32 cellular contexts compared by ENCODE assay signal in genomic region chr16:78666318-78666717, GRCh38.
"Had no signal": no experiment of that assay in that cellular context is flagged by ENCODE, and none has a peak within 500 bp of the region (broad histone marks: within the 10 kb centered on the region; RNA-seq: fewer than 3 reads in every experiment).

No MANE protein-coding gene starts in this region.

- H3K27ac ChIP-seq: Peyer's patch, SJSA1 had no signal

- H3K4me3 Mint-ChIP-seq: activated CD4-positive, alpha-beta T cell treated with anti-CD3 and anti-CD28 coated beads, Interleukin-2, amount 10 ng/mL, durations not matched to agents 24 days and 14 days; activated CD8-positive, alpha-beta T cell treated with anti-CD3 and anti-CD28 coated beads for 36 hours; activated naive CD4-positive, alpha-beta T cell treated with anti-CD3 and anti-CD28 coated beads, Interleukin-2, amount 10 ng/mL, durations not matched to agents 7 days and 5 days; activated naive CD8-positive, alpha-beta T cell; activated naive CD8-positive, alpha-beta T cell treated with anti-CD3 and anti-CD28 coated beads, Interleukin-2, amount 50 U/mL, for 24 hours; activated T-cell treated with anti-CD3 and anti-CD28 coated beads, Interleukin-2, amount 50 U/mL, for 72 hours; brain had no signal

- H3K27me3 Mint-ChIP-seq: activated CD4-positive, alpha-beta T cell treated with anti-CD3 and anti-CD28 coated beads, Interleukin-2, amount 10 ng/mL, durations not matched to agents 24 days and 14 days; activated CD8-positive, alpha-beta T cell treated with anti-CD3 and anti-CD28 coated beads for 36 hours; activated naive CD4-positive, alpha-beta T cell treated with anti-CD3 and anti-CD28 coated beads, Interleukin-2, amount 10 ng/mL, durations not matched to agents 7 days and 5 days; activated naive CD8-positive, alpha-beta T cell; activated naive CD8-positive, alpha-beta T cell treated with anti-CD3 and anti-CD28 coated beads, Interleukin-2, amount 50 U/mL, for 24 hours had no signal

- H3K27me3 ChIP-seq: Peyer's patch had no signal

- ATAC-seq: activated CD8-positive, alpha-beta T cell treated with anti-CD3 and anti-CD28 coated beads for 36 hours; activated naive CD8-positive, alpha-beta T cell treated with anti-CD3 and anti-CD28 coated beads, Interleukin-2, amount 50 U/mL, for 24 hours; activated T-cell treated with anti-CD3 and anti-CD28 coated beads, Interleukin-2, amount 50 U/mL, for 72 hours; PC-3 had no signal

- H3K9me3 ChIP-seq: Peyer's patch, SJSA1 had no signal

- H3K4me1 ChIP-seq: Peyer's patch had no signal

- H3K4me1 Mint-ChIP-seq: activated CD4-positive, alpha-beta T cell treated with anti-CD3 and anti-CD28 coated beads, Interleukin-2, amount 10 ng/mL, durations not matched to agents 24 days and 14 days; activated naive CD4-positive, alpha-beta T cell treated with anti-CD3 and anti-CD28 coated beads, Interleukin-2, amount 10 ng/mL, durations not matched to agents 7 days and 5 days; activated naive CD8-positive, alpha-beta T cell treated with anti-CD3 and anti-CD28 coated beads, Interleukin-2, amount 50 U/mL, for 24 hours had no signal

- DNase-seq: activated CD4-positive, alpha-beta T cell treated with anti-CD3 and anti-CD28 coated beads, Interleukin-2, amount 10 ng/mL, durations not matched to agents 24 days and 14 days; activated CD4-positive, alpha-beta T cell treated with anti-CD3 and anti-CD28 coated beads, Interleukin-2, amount 50 U/mL, for 4 hours; activated CD8-positive, alpha-beta T cell treated with anti-CD3 and anti-CD28 coated beads for 36 hours; activated naive CD4-positive, alpha-beta T cell treated with anti-CD3 and anti-CD28 coated beads, Interleukin-2, amount 10 ng/mL, durations not matched to agents 7 days and 5 days; activated naive CD8-positive, alpha-beta T cell treated with anti-CD3 and anti-CD28 coated beads, Interleukin-2, amount 50 U/mL, for 24 hours; activated T-cell treated with anti-CD3 and anti-CD28 coated beads, Interleukin-2, amount 50 U/mL, for 1 hour; activated T-cell treated with anti-CD3 and anti-CD28 coated beads, Interleukin-2, amount 50 U/mL, for 72 hours; anterior cingulate cortex; caudate nucleus; cerebellar nuclear complex; NCI-H1092 treated with DMSO at 0.1 percent for 48 hours; NCI-H1417; NCI-H146; NCI-H187; NCI-H2029 treated with DMSO at 0.1 percent for 48 hours; NCI-H2107; NCI-H2171; NCI-H2227 treated with DMSO at 0.1 percent for 48 hours; NCI-H446; NCI-H510A treated with DMSO at 0.1 percent for 48 hours; NCI-H526 treated with DMSO at 0.1 percent for 48 hours; NCI-H774; NK-92 treated with Interleukin-12 subunit alpha and Interleukin-12 subunit beta, amount 100 ng/mL, for 24 hours; PC-3; Peyer's patch; RPMI8226; SHP77 treated with DMSO at 0.1 percent for 48 hours; T1000 had no signal

- H3K36me3 Mint-ChIP-seq: activated naive CD4-positive, alpha-beta T cell treated with anti-CD3 and anti-CD28 coated beads, Interleukin-2, amount 10 ng/mL, durations not matched to agents 7 days and 5 days; brain had no signal

- H3K36me3 ChIP-seq: Peyer's patch, SJSA1 had no signal

- H3K9me3 Mint-ChIP-seq: activated CD4-positive, alpha-beta T cell treated with anti-CD3 and anti-CD28 coated beads, Interleukin-2, amount 10 ng/mL, durations not matched to agents 24 days and 14 days; activated CD8-positive, alpha-beta T cell treated with anti-CD3 and anti-CD28 coated beads for 36 hours; activated naive CD4-positive, alpha-beta T cell treated with anti-CD3 and anti-CD28 coated beads, Interleukin-2, amount 10 ng/mL, durations not matched to agents 7 days and 5 days; activated naive CD8-positive, alpha-beta T cell treated with anti-CD3 and anti-CD28 coated beads, Interleukin-2, amount 50 U/mL, for 24 hours; activated T-cell treated with anti-CD3 and anti-CD28 coated beads, Interleukin-2, amount 50 U/mL, for 72 hours had no signal

- H3K4me3 ChIP-seq: Peyer's patch, SJSA1 had no signal

- FAIRE-seq: bronchial epithelial cell had no signal

- H3K27ac Mint-ChIP-seq: activated CD4-positive, alpha-beta T cell treated with anti-CD3 and anti-CD28 coated beads, Interleukin-2, amount 10 ng/mL, durations not matched to agents 24 days and 14 days; activated CD8-positive, alpha-beta T cell treated with anti-CD3 and anti-CD28 coated beads for 36 hours; activated naive CD4-positive, alpha-beta T cell treated with anti-CD3 and anti-CD28 coated beads, Interleukin-2, amount 10 ng/mL, durations not matched to agents 7 days and 5 days; activated naive CD8-positive, alpha-beta T cell; activated naive CD8-positive, alpha-beta T cell treated with anti-CD3 and anti-CD28 coated beads, Interleukin-2, amount 50 U/mL, for 24 hours; activated T-cell treated with anti-CD3 and anti-CD28 coated beads, Interleukin-2, amount 50 U/mL, for 72 hours; brain had no signal
